In the genomic region with DNA sequence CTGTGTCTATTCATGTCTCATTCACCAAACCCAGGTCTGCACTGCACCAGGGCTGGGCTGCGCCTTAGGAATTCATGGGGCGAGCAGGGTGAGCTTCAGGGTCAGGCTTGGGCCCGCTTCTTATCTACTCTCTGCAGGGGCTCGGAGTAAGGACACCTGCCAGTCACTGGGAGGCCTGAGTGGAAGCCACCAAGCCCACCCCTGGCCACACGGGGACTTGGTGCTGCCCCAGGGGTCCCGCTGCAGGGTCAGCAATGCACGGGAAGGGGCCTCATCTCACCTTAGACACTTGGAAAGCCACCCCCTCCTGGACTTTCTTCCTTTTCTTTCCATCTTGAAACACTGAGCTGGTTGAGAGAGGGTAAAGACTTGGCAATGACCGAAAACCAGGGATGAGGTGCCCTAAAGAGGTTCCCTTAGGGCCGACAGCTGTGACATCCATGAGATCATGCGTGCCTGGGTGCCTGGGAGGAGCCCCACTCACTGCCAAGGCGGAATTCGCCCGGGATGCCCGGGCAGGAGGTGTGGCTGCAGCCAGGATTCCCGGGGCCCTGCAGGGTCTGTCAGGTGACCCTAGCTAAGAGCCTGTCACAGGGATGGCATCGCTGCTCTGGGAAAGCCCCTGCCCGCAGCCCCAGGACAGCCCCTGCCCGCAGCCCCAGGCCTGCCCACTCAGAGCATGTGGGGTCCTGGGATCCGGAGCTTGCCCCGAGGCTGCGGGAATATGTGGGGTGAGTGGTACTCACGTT, we compare ENCODE assay signal across 2 cellular contexts.
TF ChIP-seq lines count a peak whose summit lies in the region.

No MANE protein-coding gene starts in this region.

TF ChIP-seq in A549, 52 proteins besides CTCF, POLR2A, EP300 and RAD21:
- no peak for TF ChIP-seq MYC (IDR thresholded peaks at IDR 0.05; ENCODE audit: borderline replicate concordance, low read length)
- TF ChIP-seq CHD4 (IDR thresholded peaks at IDR 0.05; ENCODE audit: borderline replicate concordance): no peak
- TF ChIP-seq EHF (CRISPR knock-in tag; IDR thresholded peaks at IDR 0.05): no peak
- no peak for TF ChIP-seq FOSB (CRISPR knock-in tag; IDR thresholded peaks at IDR 0.05)
- no peak for TF ChIP-seq ATOH8 (CRISPR knock-in tag; IDR thresholded peaks at IDR 0.05; ENCODE audit: low read depth)
- no peak for TF ChIP-seq CEBPB (IDR thresholded peaks at IDR 0.05)
- TF ChIP-seq JUN (IDR thresholded peaks at IDR 0.05): no peak
- no peak for TF ChIP-seq ZSCAN20 (CRISPR knock-in tag; IDR thresholded peaks at IDR 0.05)
- TF ChIP-seq HOXA7 (CRISPR knock-in tag; IDR thresholded peaks at IDR 0.05): no peak

TF ChIP-seq in K562, 482 proteins besides CTCF, POLR2A, EP300 and RAD21:
- TF ChIP-seq, protein P1, sequence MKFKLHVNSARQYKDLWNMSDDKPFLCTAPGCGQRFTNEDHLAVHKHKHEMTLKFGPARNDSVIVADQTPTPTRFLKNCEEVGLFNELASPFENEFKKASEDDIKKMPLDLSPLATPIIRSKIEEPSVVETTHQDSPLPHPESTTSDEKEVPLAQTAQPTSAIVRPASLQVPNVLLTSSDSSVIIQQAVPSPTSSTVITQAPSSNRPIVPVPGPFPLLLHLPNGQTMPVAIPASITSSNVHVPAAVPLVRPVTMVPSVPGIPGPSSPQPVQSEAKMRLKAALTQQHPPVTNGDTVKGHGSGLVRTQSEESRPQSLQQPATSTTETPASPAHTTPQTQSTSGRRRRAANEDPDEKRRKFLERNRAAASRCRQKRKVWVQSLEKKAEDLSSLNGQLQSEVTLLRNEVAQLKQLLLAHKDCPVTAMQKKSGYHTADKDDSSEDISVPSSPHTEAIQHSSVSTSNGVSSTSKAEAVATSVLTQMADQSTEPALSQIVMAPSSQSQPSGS (CRISPR knock-in tag; IDR thresholded peaks at IDR 0.05): no peak
- no peak for TF ChIP-seq TRIM28 (IDR thresholded peaks at IDR 0.05)
- TF ChIP-seq SETDB1 (IDR thresholded peaks at IDR 0.05; ENCODE audit: low read length): no peak
- no peak for TF ChIP-seq ELK3 (CRISPR knock-in tag; IDR thresholded peaks at IDR 0.05)
- no peak for TF ChIP-seq SIN3B (IDR thresholded peaks at IDR 0.05; ENCODE audit: low read depth)
- TF ChIP-seq ZBTB33 (CRISPR knock-in tag; IDR thresholded peaks at IDR 0.05): no peak
- no peak for TF ChIP-seq NRF1 (conservative IDR thresholded peaks at IDR 0.05 in 1 of 2, IDR thresholded peaks at IDR 0.05 in 1 of 2)
- TF ChIP-seq TRIM25 (IDR thresholded peaks at IDR 0.05; ENCODE audit: borderline replicate concordance): no peak
- TF ChIP-seq ZNF217 (CRISPR knock-in tag; IDR thresholded peaks at IDR 0.05): no peak
- TF ChIP-seq CREB1 (IDR thresholded peaks at IDR 0.05): no peak
- no peak for TF ChIP-seq CREB1 (CRISPR knock-in tag; IDR thresholded peaks at IDR 0.05)
- TF ChIP-seq ZNF140 (CRISPR knock-in tag; IDR thresholded peaks at IDR 0.05): no peak
- no peak for TF ChIP-seq RBM14 (IDR thresholded peaks at IDR 0.05; ENCODE audit: borderline replicate concordance, insufficient read depth, low read depth, low read length)
- TF ChIP-seq HNRNPK (IDR thresholded peaks at IDR 0.05; ENCODE audit: low read depth, low read length, poor library complexity, severe bottlenecking): no peak
